8 cellular contexts compared by ENCODE assay signal in the genomic region with DNA sequence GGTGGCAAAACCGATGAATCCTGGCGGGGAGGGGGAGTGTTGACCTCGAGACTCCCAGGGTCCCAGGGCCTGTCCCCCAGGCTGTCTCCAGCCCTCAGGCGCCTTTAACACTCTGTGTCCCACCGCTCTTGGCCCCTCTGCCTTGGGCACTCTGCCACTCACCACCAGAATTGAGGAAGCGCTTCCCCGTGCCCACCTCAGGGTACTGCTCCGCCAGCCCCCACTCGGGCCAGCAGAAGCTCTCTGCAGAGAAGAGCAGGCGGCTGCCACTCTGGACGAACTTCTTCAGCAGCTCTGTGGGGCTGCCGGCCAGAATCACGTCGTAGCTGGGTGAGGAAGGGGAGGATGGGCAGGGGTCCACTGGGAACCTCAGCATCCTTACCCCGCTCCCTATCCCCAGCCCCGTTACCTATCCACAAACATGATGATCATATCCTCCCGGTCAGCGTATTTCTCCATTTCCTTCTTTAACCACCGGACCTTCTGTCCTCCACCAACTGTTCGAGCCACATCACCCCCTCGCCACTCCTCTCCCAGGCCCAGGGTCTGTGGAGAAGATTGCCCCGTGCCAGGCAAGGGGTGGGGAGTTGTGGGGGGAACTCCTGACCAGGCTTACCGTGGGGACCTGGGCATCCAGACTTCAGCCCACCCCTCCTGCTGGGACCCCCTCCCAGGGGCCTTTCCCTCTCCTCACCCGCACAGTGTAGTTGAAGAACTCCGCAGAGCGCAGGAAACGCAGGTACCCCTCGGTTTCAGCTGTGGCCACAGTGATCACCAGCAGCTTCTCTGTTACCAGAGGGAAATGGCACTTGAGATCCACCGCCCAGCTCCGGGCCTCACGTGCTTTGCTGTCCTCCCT.
DNase-seq lines count a peak whose midpoint lies in the region.

No MANE protein-coding gene starts in this region.

- H3K36me3 ChIP-seq in SK-N-MC (ENCODE audit: insufficient read depth, low read length) = no peaks in the 10 kb centered on the region; the same call in 1 of the 2 replicates

- H3K4me3 ChIP-seq in SK-N-MC = peak overlapping the region; percentile 99

- DNase-seq in DMS79 treated with DMSO at 0.1 percent for 48 hours (lab: John Stamatoyannopoulos, UW) = peak; percentile 37
- DNase-seq in DMS79 (lab: John Stamatoyannopoulos, UW) = no peak
- no peak for DNase-seq in SK-N-MC (ENCODE audit: low read depth, low spot score)
- DNase-seq in fibroblast of peridontal ligament (ENCODE audit: extremely low read depth) = peak; percentile 22
- DNase-seq in retina = peak; percentile 30
- DNase-seq in T-helper 9 cell = no peak
- DNase-seq in stimulated activated CD4-positive, alpha-beta T cell treated with anti-CD3 and anti-CD28 coated beads, Interleukin-2, amount 100 ng/mL, for 24 hours = no peak
- no peak for DNase-seq in NCI-H1694 (lab: John Stamatoyannopoulos, UW)

- peak overlapping the region; percentile 70 for H3K9ac ChIP-seq in SK-N-MC (ENCODE audit: insufficient read length)

- no peak overlapping the region for H3K27ac ChIP-seq in SK-N-MC

- no peaks in the 10 kb centered on the region for H3K9me3 ChIP-seq in SK-N-MC (ENCODE audit: low read depth, low read length)

Comparison
In these comparisons a context has a peak if more than half of its experiments do, and no peak if none do; other contexts are left out.
1. DNase-seq: peak in DMS79 treated with DMSO at 0.1 percent for 48 hours (single experiment), fibroblast of peridontal ligament (single experiment) and retina (single experiment); none in DMS79 (single experiment), SK-N-MC (single experiment), T-helper 9 cell (single experiment), stimulated activated CD4-positive, alpha-beta T cell treated with anti-CD3 and anti-CD28 coated beads, Interleukin-2, amount 100 ng/mL, for 24 hours (0 of 2) and NCI-H1694 (single experiment).